In genomic region chr12:67651380-67651695, GRCh38 we compare ENCODE assay signal across 8 cellular contexts. TPM values are rescaled to one million over a fixed set of nuclear protein-coding genes. Genes with fewer than 3 reads are reported as not detected.
DNase-seq lines count a peak whose midpoint lies in the region; ATAC-seq and TF ChIP-seq lines count a peak whose summit lies in the region.

No MANE protein-coding gene starts in this region.

- H3K27ac ChIP-seq in BLaER1 (no peak overlapping the region), adrenal gland (no peak overlapping the region), thymus (ENCODE audit: low read depth) (no peak overlapping the region)

- intact Hi-C loops in adrenal gland (cut with DNase I) (loop anchor here in 1 of 2 donors (10.0 kb wide), 1 partner anchor 293 kb away; no protein-coding TSS in a partner anchor), lower leg skin (cut with DNase I; ENCODE audit: low total_unique reads) (no loop called here)

- peaks cover 37% of the 10 kb centered on the region for H3K4me1 ChIP-seq in BLaER1
- H3K4me1 ChIP-seq in adrenal gland (replicated peaks in 1 of 2), result peaks cover 14 to 40% of the 10 kb centered on the region in 2 donors
- peaks cover 15% of the 10 kb centered on the region for H3K4me1 ChIP-seq in thymus (ENCODE audit: control insufficient read depth, insufficient read depth, low read length)

- H3K9me3 ChIP-seq in BLaER1 (no peaks in the 10 kb centered on the region), adrenal gland (replicated peaks in 1 of 3) (no peaks in the 10 kb centered on the region), thymus (ENCODE audit: control insufficient read depth) (no peaks in the 10 kb centered on the region)

- H3K27me3 ChIP-seq in BLaER1 (no peaks in the 10 kb centered on the region), adrenal gland (no peaks in the 10 kb centered on the region), thymus (ENCODE audit: control insufficient read depth, insufficient read depth) (no peaks in the 10 kb centered on the region)

- TF ChIP-seq POLR2A in adrenal gland (IDR thresholded peaks at IDR 0.05) (no peak), lower leg skin (IDR thresholded peaks at IDR 0.05) (no peak)

- H4K20me1 ChIP-seq in BLaER1, result peaks cover 65% of the 10 kb centered on the region

- TF ChIP-seq CTCF in adrenal gland (IDR thresholded peaks at IDR 0.05) (peak in 4 of 6 experiments; percentile 10 to 31 (median 25)), lower leg skin (IDR thresholded peaks at IDR 0.05) (no peak)

- ATAC-seq in GM18858 (IDR thresholded peaks at IDR 0.05; ENCODE audit: unreplicated experiment) (peak; percentile 28), HG03025 (IDR thresholded peaks at IDR 0.05; ENCODE audit: low FRiP score, unreplicated experiment) (no peak)

- H3K36me3 ChIP-seq in BLaER1, result peaks cover 37% of the 10 kb centered on the region
- H3K36me3 ChIP-seq in adrenal gland (replicated peaks in 1 of 2), result no peaks in the 10 kb centered on the region
- H3K36me3 ChIP-seq in thymus (ENCODE audit: control insufficient read depth, insufficient read depth), result peaks cover 3% of the 10 kb centered on the region

- H3K9ac ChIP-seq in BLaER1, result peak overlapping the region; percentile 99

- peak overlapping the region; percentile 100 for H3K4me3 ChIP-seq in BLaER1
- peak overlapping the region in 1 of 4 donors; percentile 96 for H3K4me3 ChIP-seq in adrenal gland
- H3K4me3 ChIP-seq in thymus (ENCODE audit: low read length), result peak overlapping the region; percentile 98
- no peak overlapping the region for H3K4me3 ChIP-seq in lower leg skin (ENCODE audit: low read depth, poor library complexity, severe bottlenecking)

- H3K4me2 ChIP-seq in BLaER1, result peak overlapping the region; percentile 91

- WGBS in adrenal gland, 4 donors, result 35 to 55% (median 44%) methylated on average over 5 of the region's 5 CpGs
- 49% methylated on average over 5 of the region's 5 CpGs for WGBS in thymus
- WGBS in lower leg skin, 2 donors, result 21 to 48% methylated on average over 5 of the region's 5 CpGs

- DNase-seq in NCI-H345 treated with DMSO at 0.1 percent for 48 hours (lab: John Stamatoyannopoulos, UW; ENCODE audit: unreplicated experiment) (peak; percentile 19), adrenal gland (peak in 1 of 7 donors; percentile 5), inferior parietal cortex (ENCODE audit: extremely low spot score) (peak; percentile 61), lower leg skin (ENCODE audit: low spot score in 2 of 2) (no peak)

RNA-seq across cellular contexts. Expression of gene DYRK2, which starts 2.8 kb away (rescaled TPM):
- total RNA-seq in adrenal gland (10 to 100 TPM in 6 of 8 donors, 1 to 10 TPM in 2; 8.2 to 22.4 (median 16.6) TPM), lower leg skin (10 to 100 TPM in 3 of 4 donors, 1 to 10 TPM in 1; 8.0 to 16.0 (median 13.2) TPM)
- polyA plus RNA-seq in adrenal gland (1 to 10 TPM; 2.8 to 7.9 (median 6.3) TPM), thymus (11.8 TPM)

Comparison
In these comparisons a context has a peak if more than half of its experiments do, and no peak if none do; other contexts are left out.
1. DNase-seq: peak in NCI-H345 treated with DMSO at 0.1 percent for 48 hours (single experiment) and inferior parietal cortex (single experiment); none in lower leg skin (0 of 2).
2. CTCF ChIP-seq: peak in adrenal gland (4 of 6); none in lower leg skin (0 of 3).